Comparison of ENCODE assay signal across 8 cellular contexts in the genomic region with DNA sequence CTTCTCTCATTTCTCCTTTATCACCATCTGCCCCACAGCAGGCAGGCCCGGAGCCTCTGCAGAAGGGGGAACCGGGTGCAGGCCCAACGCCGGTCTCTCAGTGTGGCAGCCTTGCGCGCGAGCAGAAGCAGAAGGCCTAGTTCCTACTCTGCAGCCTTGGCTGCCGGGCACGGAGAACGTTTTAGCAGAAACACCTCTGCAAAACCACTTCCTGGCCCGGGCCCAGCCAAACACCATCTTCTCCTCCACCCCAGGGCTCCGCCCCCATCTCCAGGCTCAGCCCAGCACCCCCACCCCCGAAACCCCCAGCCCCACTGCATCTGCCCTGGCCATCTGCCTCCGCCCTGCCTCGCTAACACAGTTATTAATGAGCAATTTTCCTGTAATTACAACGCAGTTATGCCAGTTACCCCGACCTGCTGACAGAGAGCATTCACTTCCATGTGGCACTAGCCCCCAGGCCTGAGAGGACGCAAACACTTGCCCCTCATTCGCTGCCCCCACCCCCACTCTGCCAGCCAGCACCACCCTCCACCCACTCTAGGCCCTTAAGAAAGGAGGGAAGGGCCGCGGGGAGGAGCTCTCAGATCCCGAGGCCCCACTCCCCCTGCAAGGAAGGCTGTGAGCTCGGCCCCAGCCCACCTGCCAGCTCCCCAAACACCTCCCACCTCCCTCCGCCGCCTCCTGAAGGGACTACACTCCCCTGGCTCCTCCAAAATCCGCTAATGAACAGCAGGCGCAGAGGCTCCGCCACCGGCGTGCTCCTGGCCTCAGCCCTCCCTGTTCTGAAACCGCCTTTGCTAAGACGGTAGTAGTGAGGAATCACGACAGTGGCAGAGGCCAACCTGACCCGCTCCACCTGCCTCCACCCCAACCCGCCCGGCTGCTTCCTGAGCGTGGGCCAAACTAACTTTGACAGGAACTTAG. TPM values are rescaled to one million over a fixed set of nuclear protein-coding genes. Genes with fewer than 3 reads are reported as not detected.
DNase-seq lines count a peak whose midpoint lies in the region; ATAC-seq lines count a peak whose summit lies in the region.

No MANE protein-coding gene starts in this region.

- H3K9me3 Mint-ChIP-seq in CD4-positive, alpha-beta memory T cell, result peaks cover 0 to 5% (median 0%) of the 10 kb centered on the region in 8 donors
- no peaks in the 10 kb centered on the region for H3K9me3 Mint-ChIP-seq in activated T-helper 1 cell treated with anti-CD3 and anti-CD28 coated beads, Interleukin-12 subunit alpha, Interleukin-12 subunit beta, Interleukin-2, Interleukin-4 antibody, amounts not matched to agents 30 ng/mL and 10 ng/mL and 1 ng/mL, durations not matched to agents 14 hours and 24 hours and 36 hours

- H3K36me3 ChIP-seq in CD4-positive, alpha-beta memory T cell (ENCODE audit: insufficient read depth, low read length), result no peaks in the 10 kb centered on the region

- peak overlapping the region; percentile 36 to 56 for H3K4me3 ChIP-seq in CD4-positive, alpha-beta memory T cell (ENCODE audit: low read length in 2 of 2)
- H3K4me3 ChIP-seq in right cardiac atrium (ENCODE audit: low read length), result no peak overlapping the region

- H3K27ac ChIP-seq in CD4-positive, alpha-beta memory T cell (ENCODE audit: low read depth, low read length), result peak overlapping the region; percentile 86
- H3K27ac ChIP-seq in right cardiac atrium (ENCODE audit: low read length), result no peak overlapping the region

- 57% methylated on average over 37 of the region's 37 CpGs for WGBS in right cardiac atrium

- H3K4me3 Mint-ChIP-seq in CD4-positive, alpha-beta memory T cell, result peak overlapping the region; percentile 85 to 94 (median 88)
- H3K4me3 Mint-ChIP-seq in activated T-helper 1 cell treated with anti-CD3 and anti-CD28 coated beads, Interleukin-12 subunit alpha, Interleukin-12 subunit beta, Interleukin-2, Interleukin-4 antibody, amounts not matched to agents 30 ng/mL and 10 ng/mL and 1 ng/mL, durations not matched to agents 14 hours and 24 hours and 36 hours, result peak overlapping the region; percentile 93

- DNase-seq in CD4-positive, alpha-beta memory T cell, result peak; percentile 79 to 87 (median 82)
- DNase-seq in NOMO-1 (lab: John Stamatoyannopoulos, UW; ENCODE audit: unreplicated experiment in 2 of 2) (peak; percentile 74 to 76), right cardiac atrium (peak in 2 of 3 donors; percentile 77)
- DNase-seq in activated T-helper 1 cell treated with anti-CD3 and anti-CD28 coated beads, Interleukin-12 subunit alpha, Interleukin-12 subunit beta, Interleukin-2, Interleukin-4 antibody, amounts not matched to agents 30 ng/mL and 10 ng/mL and 1 ng/mL, durations not matched to agents 14 hours and 24 hours and 36 hours (ENCODE audit: low spot score), result peak; percentile 79
- DNase-seq in stimulated activated CD4-positive, alpha-beta T cell treated with anti-CD3 and anti-CD28 coated beads, Interleukin-2, amount 100 ng/mL, for 24 hours, result peak; percentile 83

- H3K9me3 ChIP-seq in CD4-positive, alpha-beta memory T cell (ENCODE audit: control insufficient read depth in 1 of 2, low read length in 2 of 2), result no peaks in the 10 kb centered on the region
- no peaks in the 10 kb centered on the region for H3K9me3 ChIP-seq in right cardiac atrium (ENCODE audit: control insufficient read depth, low read length)

- intact Hi-C loops in CD4-positive, alpha-beta memory T cell (cut with micrococcal nuclease), result loop anchor here (1.0 kb wide), 2 partner anchors 15 to 44 kb away; no protein-coding TSS in a partner anchor
- intact Hi-C loops in activated T-helper 1 cell treated with anti-CD3 and anti-CD28 coated beads, Interleukin-12 subunit alpha, Interleukin-12 subunit beta, Interleukin-2, Interleukin-4 antibody, amounts not matched to agents 30 ng/mL and 10 ng/mL and 1 ng/mL, durations not matched to agents 14 hours and 24 hours and 36 hours (cut with micrococcal nuclease), result loop anchor here (1.0 to 2.0 kb wide), 5 partner anchors 14 to 256 kb away; partner anchors contain the start of genes POLE and PXMP2
- intact Hi-C loops in right cardiac atrium (cut with DNase I), result no loop called here

- H3K36me3 Mint-ChIP-seq in CD4-positive, alpha-beta memory T cell, result peaks cover 0 to 4% of the 10 kb centered on the region in 2 donors
- H3K36me3 Mint-ChIP-seq in activated T-helper 1 cell treated with anti-CD3 and anti-CD28 coated beads, Interleukin-12 subunit alpha, Interleukin-12 subunit beta, Interleukin-2, Interleukin-4 antibody, amounts not matched to agents 30 ng/mL and 10 ng/mL and 1 ng/mL, durations not matched to agents 14 hours and 24 hours and 36 hours (ENCODE audit: low read depth), result peaks cover 6% of the 10 kb centered on the region

- POLR2A ChIA-PET in CD4-positive, alpha-beta memory T cell (lab: Charles Lee; ENCODE audit: partially characterized antibody), result interaction anchor here (0.6 to 5.2 kb wide), 9 partner anchors 12 to 256 kb away, joined by 3 to 55 read pairs (median 5); partner anchors contain the start of gene FBRSL1

- no peaks in the 10 kb centered on the region for H3K27me3 ChIP-seq in CD4-positive, alpha-beta memory T cell (ENCODE audit: insufficient read depth, low read length)
- no peaks in the 10 kb centered on the region for H3K27me3 ChIP-seq in right cardiac atrium (ENCODE audit: control insufficient read depth, insufficient read depth)

- H3K4me1 ChIP-seq in CD4-positive, alpha-beta memory T cell (ENCODE audit: insufficient read depth, low read length), result peaks cover 44% of the 10 kb centered on the region
- no peaks in the 10 kb centered on the region for H3K4me1 ChIP-seq in right cardiac atrium (ENCODE audit: control insufficient read depth, insufficient read depth, low read length)

- peak; percentile 43 for ATAC-seq in GM21390 (IDR thresholded peaks at IDR 0.05; ENCODE audit: unreplicated experiment)
- peak in 1 of 2 donors; percentile 17 for ATAC-seq in right cardiac atrium
- ATAC-seq in HG02870 (IDR thresholded peaks at IDR 0.05; ENCODE audit: unreplicated experiment), result no peak
- no peak for ATAC-seq in GM19035 (IDR thresholded peaks at IDR 0.05; ENCODE audit: unreplicated experiment)

- H3K27ac Mint-ChIP-seq in CD4-positive, alpha-beta memory T cell, result peak overlapping the region; percentile 99 to 100 (median 99)
- peak overlapping the region; percentile 97 for H3K27ac Mint-ChIP-seq in activated T-helper 1 cell treated with anti-CD3 and anti-CD28 coated beads, Interleukin-12 subunit alpha, Interleukin-12 subunit beta, Interleukin-2, Interleukin-4 antibody, amounts not matched to agents 30 ng/mL and 10 ng/mL and 1 ng/mL, durations not matched to agents 14 hours and 24 hours and 36 hours

- CTCF ChIA-PET in CD4-positive, alpha-beta memory T cell (lab: Charles Lee; ENCODE audit: partially characterized antibody), result no interaction called here

- peaks cover 24 to 43% (median 35%) of the 10 kb centered on the region in 4 donors for H3K4me1 Mint-ChIP-seq in CD4-positive, alpha-beta memory T cell
- H3K4me1 Mint-ChIP-seq in activated T-helper 1 cell treated with anti-CD3 and anti-CD28 coated beads, Interleukin-12 subunit alpha, Interleukin-12 subunit beta, Interleukin-2, Interleukin-4 antibody, amounts not matched to agents 30 ng/mL and 10 ng/mL and 1 ng/mL, durations not matched to agents 14 hours and 24 hours and 36 hours (ENCODE audit: low read depth), result peaks cover 37% of the 10 kb centered on the region

- H3K27me3 Mint-ChIP-seq in CD4-positive, alpha-beta memory T cell, result peaks cover 0 to 2% of the 10 kb centered on the region in 2 donors
- H3K27me3 Mint-ChIP-seq in activated T-helper 1 cell treated with anti-CD3 and anti-CD28 coated beads, Interleukin-12 subunit alpha, Interleukin-12 subunit beta, Interleukin-2, Interleukin-4 antibody, amounts not matched to agents 30 ng/mL and 10 ng/mL and 1 ng/mL, durations not matched to agents 14 hours and 24 hours and 36 hours (ENCODE audit: insufficient read depth), result peaks cover 3% of the 10 kb centered on the region

RNA-seq across cellular contexts. Expression of gene FBRSL1, which starts 44.7 kb away (rescaled TPM):
- 100 to 1,000 TPM in 1 of 2 experiments, 10 to 100 TPM in 1; 97.3 to 101 TPM for total RNA-seq in CD4-positive, alpha-beta memory T cell
- polyA plus RNA-seq in CD4-positive, alpha-beta memory T cell, result 1 to 10 TPM in 1 of 2 donors, not detected in 1; 3.1 TPM
- total RNA-seq in activated T-helper 1 cell treated with anti-CD3 and anti-CD28 coated beads, Interleukin-12 subunit alpha, Interleukin-12 subunit beta, Interleukin-2, Interleukin-4 antibody, amounts not matched to agents 30 ng/mL and 10 ng/mL and 1 ng/mL, durations not matched to agents 14 hours and 24 hours and 36 hours, result 75.8 and 80.2 TPM in 2 replicates
- 10 to 100 TPM; 50.4 to 65.0 (median 54.7) TPM for total RNA-seq in right cardiac atrium
- polyA plus RNA-seq in right cardiac atrium, result 36.4 TPM

Comparison
In these comparisons a context has a peak if more than half of its experiments do, and no peak if none do; other contexts are left out.
1. intact Hi-C loops: an anchor here in CD4-positive, alpha-beta memory T cell (1.0 kb wide) and activated T-helper 1 cell treated with anti-CD3 and anti-CD28 coated beads, Interleukin-12 subunit alpha, Interleukin-12 subunit beta, Interleukin-2, Interleukin-4 antibody, amounts not matched to agents 30 ng/mL and 10 ng/mL and 1 ng/mL, durations not matched to agents 14 hours and 24 hours and 36 hours (1.0 to 2.0 kb wide); none called in right cardiac atrium.